1 cellular context compared by ENCODE assay signal in genomic region chr5:153551537-153552079, GRCh38.
A peak's percentile ranks its signal among the peaks of the same experiment; 100 is the strongest.
TF ChIP-seq lines count a peak whose summit lies in the region.

No MANE protein-coding gene starts in this region.

TF ChIP-seq in K562, 482 proteins besides CTCF, POLR2A, EP300 and RAD21 (continued from another document):
- TF ChIP-seq JUND (IDR thresholded peaks at IDR 0.05; ENCODE audit: borderline replicate concordance, low read depth, low read length), result peak; percentile 34; the same call in 1 of the 2 replicates
- peak; percentile 78; the same call in 2 of the 3 replicates for TF ChIP-seq JUND (tag; IDR thresholded peaks at IDR 0.05; ENCODE audit: borderline replicate concordance, low read depth, low read length)
- no peak for TF ChIP-seq GMEB1 (CRISPR knock-in tag; IDR thresholded peaks at IDR 0.05)
- TF ChIP-seq NKRF (IDR thresholded peaks at IDR 0.05; ENCODE audit: borderline replicate concordance), result no peak
- no peak for TF ChIP-seq KHSRP (IDR thresholded peaks at IDR 0.05)
- no peak for TF ChIP-seq TARDBP (IDR thresholded peaks at IDR 0.05)
- TF ChIP-seq ZNF184 (CRISPR knock-in tag; IDR thresholded peaks at IDR 0.05), result no peak
- no peak for TF ChIP-seq ZNF764 (CRISPR knock-in tag; IDR thresholded peaks at IDR 0.05; ENCODE audit: low read depth)
- TF ChIP-seq PHF20 (IDR thresholded peaks at IDR 0.05; ENCODE audit: partially characterized antibody), result no peak
- TF ChIP-seq, protein P1, sequence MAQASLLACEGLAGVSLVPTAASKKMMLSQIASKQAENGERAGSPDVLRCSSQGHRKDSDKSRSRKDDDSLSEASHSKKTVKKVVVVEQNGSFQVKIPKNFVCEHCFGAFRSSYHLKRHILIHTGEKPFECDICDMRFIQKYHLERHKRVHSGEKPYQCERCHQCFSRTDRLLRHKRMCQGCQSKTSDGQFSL (CRISPR knock-in tag; IDR thresholded peaks at IDR 0.05), result no peak
- TF ChIP-seq, protein P1 (tag; IDR thresholded peaks at IDR 0.05), result no peak
- no peak for TF ChIP-seq MYNN (IDR thresholded peaks at IDR 0.05)
- no peak for TF ChIP-seq MYNN (CRISPR knock-in tag; IDR thresholded peaks at IDR 0.05)
- no peak for TF ChIP-seq IRF1 (CRISPR knock-in tag; IDR thresholded peaks at IDR 0.05; ENCODE audit: borderline replicate concordance)
- no peak for TF ChIP-seq KLF16 (IDR thresholded peaks at IDR 0.05)
- TF ChIP-seq TGIF2 (CRISPR knock-in tag; IDR thresholded peaks at IDR 0.05), result no peak
- TF ChIP-seq KDM4B (IDR thresholded peaks at IDR 0.05; ENCODE audit: borderline replicate concordance in 2 of 2, low read depth in 1 of 2), result no peak
- TF ChIP-seq HDAC3 (IDR thresholded peaks at IDR 0.05; ENCODE audit: borderline replicate concordance, partially characterized antibody), result no peak
- TF ChIP-seq BACH1 (tag; IDR thresholded peaks at IDR 0.05), result peak; percentile 35; the same call in 1 of the 2 replicates
- no peak for TF ChIP-seq HNRNPH1 (optimal IDR thresholded peaks at IDR 0.05; ENCODE audit: low read depth, low read length)
